24 cellular contexts compared by ENCODE assay signal in the genomic region with DNA sequence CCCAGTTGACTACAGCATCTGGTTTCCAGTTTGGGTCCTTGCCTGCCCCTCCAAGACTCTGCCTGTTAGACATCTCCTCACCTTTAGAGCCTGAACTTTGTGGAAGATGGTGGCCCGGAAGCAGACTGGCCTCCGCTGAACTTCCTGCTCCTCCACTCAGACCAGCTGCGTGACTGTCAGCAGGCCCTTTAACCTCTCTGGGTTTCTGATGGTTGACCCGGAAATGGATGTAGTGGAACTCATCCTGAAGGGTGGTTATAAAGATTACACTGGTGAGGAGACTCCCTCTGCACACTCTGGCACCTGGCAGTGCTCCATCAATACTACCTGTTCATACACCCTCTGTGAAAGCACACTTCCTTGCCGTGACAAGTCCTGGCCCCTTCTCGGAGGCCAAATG.
"Had no signal": no experiment of that assay in that cellular context is flagged by ENCODE, and none has a peak within 500 bp of the region (broad histone marks: within the 10 kb centered on the region; RNA-seq: fewer than 3 reads in every experiment).

No MANE protein-coding gene starts in this region.

- H3K4me3 ChIP-seq: adrenal gland, SJSA1 had no signal

- ATAC-seq: activated CD8-positive, alpha-beta T cell treated with anti-CD3 and anti-CD28 coated beads, Interleukin-2, amount 10 ng/mL, durations not matched to agents 7 days and 5 days; PC-3; SK-N-SH treated with all-trans-retinoic acid at 6 μM for 48 hours; WTC11 had no signal

- H3K27me3 ChIP-seq: adrenal gland, SJSA1 had no signal

- DNase-seq: activated CD4-positive, alpha-beta T cell treated with anti-CD3 and anti-CD28 coated beads for 48 hours; activated CD4-positive, alpha-beta T cell treated with anti-CD3 and anti-CD28 coated beads, Interleukin-2, amount 50 U/mL, for 4 hours; activated CD4-positive, CD25-positive, alpha-beta regulatory T cell treated with anti-CD3 and anti-CD28 coated beads, Interleukin-2, amount 50 U/mL, for 72 hours; activated CD8-positive, alpha-beta memory T cell treated with anti-CD3 and anti-CD28 coated beads, Interleukin-2, amount 50 U/mL, for 48 hours; activated CD8-positive, alpha-beta T cell treated with anti-CD3 and anti-CD28 coated beads, Interleukin-2, amount 10 ng/mL, durations not matched to agents 7 days and 5 days; activated naive CD4-positive, alpha-beta T cell treated with anti-CD3 and anti-CD28 coated beads, Interleukin-2, amount 50 U/mL, for 16 hours; activated T-cell treated with anti-CD3 and anti-CD28 coated beads, Interleukin-2, amount 50 U/mL, for 1 hour; adrenal gland; anterior cingulate cortex; caudate nucleus; Karpas-422; MM.1S; NCI-H1105; NCI-H1436 treated with DMSO at 0.1 percent for 48 hours; NCI-H187; NCI-H2081 treated with DMSO at 0.1 percent for 48 hours; NCI-H510A treated with DMSO at 0.1 percent for 48 hours; NCI-H69; PC-3; SHP77; SW 1271 had no signal

- H3K27ac ChIP-seq: adrenal gland, SJSA1 had no signal

- H3K36me3 ChIP-seq: adrenal gland, SJSA1 had no signal

- H3K9me3 ChIP-seq: adrenal gland, SJSA1 had no signal
